Comparison of ENCODE assay signal across 8 cellular contexts in genomic region chr7:361182-361581, GRCh38.
DNase-seq lines count a peak whose midpoint lies in the region; ATAC-seq and TF ChIP-seq lines count a peak whose summit lies in the region.
"Not testable (repeated sequence)": the region's sequence is repeated elsewhere in the genome, so short reads cannot be mapped to it uniquely, and the experiment has no call there.

No MANE protein-coding gene starts in this region.

- H4K20me1 ChIP-seq in BLaER1, result not testable (repeated sequence)

- peaks cover 100% of the 10 kb centered on the region for H3K4me1 ChIP-seq in BLaER1
- H3K4me1 ChIP-seq in RWPE2 (ENCODE audit: insufficient read depth, poor library complexity, severe bottlenecking), result not testable (repeated sequence)
- H3K4me1 ChIP-seq in naive thymus-derived CD4-positive, alpha-beta T cell (ENCODE audit: control insufficient read depth in 2 of 2, insufficient read depth in 2 of 2, low read length in 2 of 2), result peaks cover 29 to 62% of the 10 kb centered on the region in 2 donors

- not testable (repeated sequence) for H3K36me3 ChIP-seq in BLaER1; RWPE2 (ENCODE audit: low read depth); naive thymus-derived CD4-positive, alpha-beta T cell (ENCODE audit: control insufficient read depth in 2 of 3, insufficient read depth in 3 of 3, low read length in 3 of 3)

- H3K4me3 Mint-ChIP-seq in activated CD8-positive, alpha-beta T cell treated with anti-CD3 and anti-CD28 coated beads, Interleukin-2, amount 10 ng/mL, durations not matched to agents 7 days and 5 days; glutamatergic neuron (ENCODE audit: unreplicated experiment): not testable (repeated sequence)
- peak overlapping the region; percentile 23 for H3K4me3 Mint-ChIP-seq in activated naive CD8-positive, alpha-beta T cell
- H3K4me3 Mint-ChIP-seq in naive thymus-derived CD4-positive, alpha-beta T cell, result peak overlapping the region in 9 of 10 donors; percentile 21 to 91 (median 83)

- peak overlapping the region; percentile 74; the same call in 1 of the 2 replicates for H3K9ac ChIP-seq in BLaER1

- POLR2A ChIA-PET in activated CD8-positive, alpha-beta T cell treated with anti-CD3 and anti-CD28 coated beads, Interleukin-2, amount 10 ng/mL, durations not matched to agents 7 days and 5 days (lab: Charles Lee), result interaction anchor here (2.3 kb wide), 1 partner anchor 9 kb away, joined by 22 read pairs; no protein-coding TSS in a partner anchor
- POLR2A ChIA-PET in naive thymus-derived CD4-positive, alpha-beta T cell (lab: Charles Lee), result interaction anchor here (1.9 to 5.5 kb wide), 2 partner anchors 9 kb away, joined by 12 to 61 read pairs; no protein-coding TSS in a partner anchor

- DNase-seq in RWPE2 (ENCODE audit: low spot score) (peak; percentile 19), glutamatergic neuron (peak; percentile 4), left kidney (ENCODE audit: low read depth, low spot score) (peak; percentile 70), posterior vena cava (ENCODE audit: low spot score) (peak; percentile 34)
- DNase-seq in activated CD8-positive, alpha-beta T cell treated with anti-CD3 and anti-CD28 coated beads, Interleukin-2, amount 10 ng/mL, durations not matched to agents 7 days and 5 days; naive thymus-derived CD4-positive, alpha-beta T cell: not testable (repeated sequence)

- peak overlapping the region; percentile 93 for H3K27ac ChIP-seq in BLaER1
- H3K27ac ChIP-seq in RWPE2 (ENCODE audit: poor library complexity, severe bottlenecking); naive thymus-derived CD4-positive, alpha-beta T cell (ENCODE audit: low read depth, low read length): not testable (repeated sequence)

- H3K9me3 Mint-ChIP-seq in activated CD8-positive, alpha-beta T cell treated with anti-CD3 and anti-CD28 coated beads, Interleukin-2, amount 10 ng/mL, durations not matched to agents 7 days and 5 days (ENCODE audit: insufficient read depth); activated naive CD8-positive, alpha-beta T cell (ENCODE audit: low read depth); glutamatergic neuron (ENCODE audit: unreplicated experiment): not testable (repeated sequence)
- peaks cover 0 to 10% (median 0%) of the 10 kb centered on the region in 11 donors for H3K9me3 Mint-ChIP-seq in naive thymus-derived CD4-positive, alpha-beta T cell

- not testable (repeated sequence) for H3K27me3 Mint-ChIP-seq in activated CD8-positive, alpha-beta T cell treated with anti-CD3 and anti-CD28 coated beads, Interleukin-2, amount 10 ng/mL, durations not matched to agents 7 days and 5 days (ENCODE audit: low read depth); activated naive CD8-positive, alpha-beta T cell; naive thymus-derived CD4-positive, alpha-beta T cell
- H3K27me3 Mint-ChIP-seq in glutamatergic neuron (ENCODE audit: unreplicated experiment), result peaks cover 10% of the 10 kb centered on the region

- CTCF ChIA-PET in activated CD8-positive, alpha-beta T cell treated with anti-CD3 and anti-CD28 coated beads, Interleukin-2, amount 10 ng/mL, durations not matched to agents 7 days and 5 days (lab: Charles Lee); naive thymus-derived CD4-positive, alpha-beta T cell (lab: Charles Lee): not testable (repeated sequence)

- ATAC-seq in RWPE2 (ENCODE audit: low read depth); activated CD8-positive, alpha-beta T cell treated with anti-CD3 and anti-CD28 coated beads, Interleukin-2, amount 10 ng/mL, durations not matched to agents 7 days and 5 days; naive thymus-derived CD4-positive, alpha-beta T cell: not testable (repeated sequence)

- H3K27me3 ChIP-seq in BLaER1; RWPE2 (ENCODE audit: insufficient read depth, poor library complexity, severe bottlenecking); naive thymus-derived CD4-positive, alpha-beta T cell (ENCODE audit: control insufficient read depth in 2 of 2, insufficient read depth in 2 of 2, low read length in 2 of 2): not testable (repeated sequence)

- intact Hi-C loops in naive thymus-derived CD4-positive, alpha-beta T cell (cut with micrococcal nuclease), result loop anchor here (5.0 to 10.0 kb wide), 4 partner anchors 164 to 456 kb away; no protein-coding TSS in a partner anchor
- intact Hi-C loops in posterior vena cava (cut with DNase I), result not testable (repeated sequence)

- not testable (repeated sequence) for TF ChIP-seq CTCF in RWPE2 (IDR thresholded peaks at IDR 0.05; ENCODE audit: poor library complexity, severe bottlenecking); glutamatergic neuron (IDR thresholded peaks at IDR 0.05; ENCODE audit: partially characterized antibody, unreplicated experiment)

- peak overlapping the region; percentile 84 for H3K4me2 ChIP-seq in BLaER1

- H3K4me1 Mint-ChIP-seq in activated CD8-positive, alpha-beta T cell treated with anti-CD3 and anti-CD28 coated beads, Interleukin-2, amount 10 ng/mL, durations not matched to agents 7 days and 5 days (ENCODE audit: low read depth), result peaks cover 60% of the 10 kb centered on the region
- peaks cover 53% of the 10 kb centered on the region for H3K4me1 Mint-ChIP-seq in activated naive CD8-positive, alpha-beta T cell (ENCODE audit: low read depth)
- peaks cover 12% of the 10 kb centered on the region for H3K4me1 Mint-ChIP-seq in glutamatergic neuron (ENCODE audit: low read depth, unreplicated experiment)
- H3K4me1 Mint-ChIP-seq in naive thymus-derived CD4-positive, alpha-beta T cell, result peaks cover 43 to 80% (median 64%) of the 10 kb centered on the region in 7 donors

- H3K9me3 ChIP-seq in BLaER1; RWPE2 (ENCODE audit: severe bottlenecking); naive thymus-derived CD4-positive, alpha-beta T cell (ENCODE audit: control insufficient read depth in 2 of 3, low read length in 3 of 3): not testable (repeated sequence)

- H3K27ac Mint-ChIP-seq in activated CD8-positive, alpha-beta T cell treated with anti-CD3 and anti-CD28 coated beads, Interleukin-2, amount 10 ng/mL, durations not matched to agents 7 days and 5 days, result peak overlapping the region; percentile 36
- H3K27ac Mint-ChIP-seq in activated naive CD8-positive, alpha-beta T cell, result peak overlapping the region; percentile 72
- not testable (repeated sequence) for H3K27ac Mint-ChIP-seq in glutamatergic neuron (ENCODE audit: unreplicated experiment)
- peak overlapping the region in 8 of 9 donors; percentile 68 to 95 (median 91) for H3K27ac Mint-ChIP-seq in naive thymus-derived CD4-positive, alpha-beta T cell

- not testable (repeated sequence) for H3K4me3 ChIP-seq in BLaER1; RWPE2 (ENCODE audit: severe bottlenecking); naive thymus-derived CD4-positive, alpha-beta T cell (ENCODE audit: low read length)

- peaks cover 25% of the 10 kb centered on the region for H3K36me3 Mint-ChIP-seq in activated CD8-positive, alpha-beta T cell treated with anti-CD3 and anti-CD28 coated beads, Interleukin-2, amount 10 ng/mL, durations not matched to agents 7 days and 5 days (ENCODE audit: low read depth)
- H3K36me3 Mint-ChIP-seq in activated naive CD8-positive, alpha-beta T cell; glutamatergic neuron (ENCODE audit: unreplicated experiment): not testable (repeated sequence)
- peaks cover 0 to 11% (median 0%) of the 10 kb centered on the region in 5 donors for H3K36me3 Mint-ChIP-seq in naive thymus-derived CD4-positive, alpha-beta T cell
